ENCODE assay signal across 14 cellular contexts in genomic region chr6:106206905-106207304, GRCh38.
A peak's percentile ranks its signal among the peaks of the same experiment; 100 is the strongest.
DNase-seq lines count a peak whose midpoint lies in the region; ATAC-seq and TF ChIP-seq lines count a peak whose summit lies in the region.
"Had no signal": no experiment of that assay in that cellular context is flagged by ENCODE, and none has a peak within 500 bp of the region (broad histone marks: within the 10 kb centered on the region; RNA-seq: fewer than 3 reads in every experiment).

No MANE protein-coding gene starts in this region.

- in situ Hi-C loops in GM13977 (cut with MboI; ENCODE audit: low pct_unique_long_range_greater_than_20kb, low sequenced_read_pairs, unreplicated experiment), result loop anchor here (25.0 kb wide), 1 partner anchor 470 kb away; no protein-coding TSS in a partner anchor

- no peak overlapping the region for H3K4me3 ChIP-seq in foreskin fibroblast (ENCODE audit: low read depth in 1 of 2, low read length in 2 of 2)
- H3K4me3 ChIP-seq: dorsolateral prefrontal cortex, left lung had no signal

- peak; percentile 59 for ATAC-seq in GM18907 (IDR thresholded peaks at IDR 0.05; ENCODE audit: unreplicated experiment)
- peak; percentile 73 for ATAC-seq in GM21723 (IDR thresholded peaks at IDR 0.05; ENCODE audit: unreplicated experiment)
- peak; percentile 72 for ATAC-seq in HG03280 (IDR thresholded peaks at IDR 0.05; ENCODE audit: unreplicated experiment)
- ATAC-seq: left lung had no signal

- TF ChIP-seq CTCF in GM13977 (IDR thresholded peaks at IDR 0.05; ENCODE audit: extremely low read depth, insufficient read depth, missing control alignments) (no peak), foreskin fibroblast (IDR thresholded peaks at IDR 0.05; ENCODE audit: low read depth, low read length) (no peak)

- peak; percentile 39 for DNase-seq in GM13977 (ENCODE audit: low spot score)
- DNase-seq in middle frontal gyrus (ENCODE audit: extremely low spot score, low spot score), result no peak
- DNase-seq in foreskin fibroblast, result no peak
- no peak for DNase-seq in hypothalamus (lab: John Stamatoyannopoulos, UW)
- DNase-seq in SHP77 treated with DMSO at 0.1 percent for 48 hours (lab: John Stamatoyannopoulos, UW), result no peak
- DNase-seq: activated naive CD4-positive, alpha-beta T cell treated with anti-CD3 and anti-CD28 coated beads for 36 hours; dorsolateral prefrontal cortex; GDM1; left lung; NCI-H146; posterior cingulate gyrus had no signal
